8 cellular contexts compared by ENCODE assay signal in the genomic region with DNA sequence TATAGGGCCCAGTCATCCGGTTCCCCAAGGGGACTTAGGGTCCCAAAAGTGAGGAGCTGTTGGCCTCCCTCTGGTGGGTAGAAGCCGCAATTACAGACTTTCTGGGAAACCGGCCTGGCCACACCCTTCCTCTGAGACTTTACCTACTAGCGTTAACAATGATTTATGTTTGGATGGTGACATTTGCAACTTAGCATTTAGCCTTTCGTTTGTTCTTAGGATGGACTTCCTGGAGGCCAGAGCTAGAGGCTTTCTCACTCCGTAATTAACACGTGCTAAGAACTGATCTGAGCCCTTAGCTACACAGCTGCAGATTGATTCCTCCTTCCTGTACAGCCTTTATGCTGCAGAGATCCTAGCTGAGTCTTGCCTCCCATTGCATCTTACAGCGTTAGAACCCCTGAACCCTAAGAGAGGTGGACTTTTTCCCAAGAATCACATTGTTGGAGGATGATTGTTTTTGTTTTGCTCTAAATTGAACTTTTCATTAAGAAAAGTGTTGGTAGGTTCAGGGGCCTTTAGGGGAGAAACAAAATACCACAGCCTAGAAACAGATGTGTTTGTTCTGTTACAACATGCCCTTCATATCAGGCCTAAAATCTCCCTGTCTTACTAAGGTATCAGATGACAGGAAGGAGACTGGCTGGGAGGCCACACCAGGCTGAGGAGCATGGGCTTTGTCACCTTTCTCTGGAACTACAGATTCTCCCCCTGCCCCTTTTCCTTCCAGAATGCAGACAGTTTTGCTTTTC. TPM values are rescaled to one million over a fixed set of nuclear protein-coding genes. Genes with fewer than 3 reads are reported as not detected.
A peak's percentile ranks its signal among the peaks of the same experiment; 100 is the strongest.
DNase-seq lines count a peak whose midpoint lies in the region; ATAC-seq and TF ChIP-seq lines count a peak whose summit lies in the region.

No MANE protein-coding gene starts in this region.

- H3K9me3 Mint-ChIP-seq in neural crest cell = no peaks in the 10 kb centered on the region

- peak overlapping the region; percentile 53; the same call in 1 of the 2 replicates for H2AFZ ChIP-seq in OCI-LY1 (ENCODE audit: low read length)

- TF ChIP-seq POLR2A in esophagus squamous epithelium (IDR thresholded peaks at IDR 0.05) (peak in 2 of 4 donors; percentile 7 to 57), transverse colon (IDR thresholded peaks at IDR 0.05) (no peak)

- H3K9me3 ChIP-seq in OCI-LY1 (ENCODE audit: low read length) = no peaks in the 10 kb centered on the region
- no peaks in the 10 kb centered on the region for H3K9me3 ChIP-seq in esophagus squamous epithelium
- H3K9me3 ChIP-seq in transverse colon = no peaks in the 10 kb centered on the region

- peaks cover 52% of the 10 kb centered on the region for H3K27me3 Mint-ChIP-seq in neural crest cell (ENCODE audit: low read depth)

- peak; percentile 31 to 71 (median 45) for DNase-seq in NCI-H1417 (lab: John Stamatoyannopoulos, UW)
- no peak for DNase-seq in NCI-H1417 treated with DMSO at 0.1 percent for 48 hours (lab: John Stamatoyannopoulos, UW)
- DNase-seq in activated T-cell treated with anti-CD3 and anti-CD28 coated beads for 1 hour (ENCODE audit: low read depth) = peak; percentile 45
- no peak for DNase-seq in esophagus squamous epithelium (lab: John Stamatoyannopoulos, UW)
- peak; percentile 55 for DNase-seq in neural crest cell (ENCODE audit: low read depth, low spot score)
- peak; percentile 72 for DNase-seq in transverse colon

- in situ Hi-C loops in transverse colon (cut with MboI; ENCODE audit: low pct_ligation_motif_present in 1 of 4, low pct_unique_long_range_greater_than_20kb in 1 of 4, low sequenced_read_pairs in 3 of 4) = no loop called here

- peak; percentile 56 for ATAC-seq in HG03135 (IDR thresholded peaks at IDR 0.05; ENCODE audit: unreplicated experiment)

- H3K27ac Mint-ChIP-seq in neural crest cell (ENCODE audit: unreplicated experiment) = peak overlapping the region; percentile 37

- H3K4me1 ChIP-seq in OCI-LY1 (ENCODE audit: insufficient read depth, low read length, severe bottlenecking) = peaks cover 38% of the 10 kb centered on the region
- peaks cover 24 to 75% (median 24%) of the 10 kb centered on the region in 3 donors for H3K4me1 ChIP-seq in esophagus squamous epithelium
- peaks cover 7 to 33% (median 24%) of the 10 kb centered on the region in 4 donors for H3K4me1 ChIP-seq in transverse colon

- H3K36me3 ChIP-seq in OCI-LY1 (ENCODE audit: insufficient read depth, low read length) (no peaks in the 10 kb centered on the region), esophagus squamous epithelium (peaks cover 22 to 45% (median 23%) of the 10 kb centered on the region in 3 donors), transverse colon (peaks cover 0 to 24% (median 11%) of the 10 kb centered on the region in 4 donors)

- intact Hi-C loops in esophagus squamous epithelium (cut with DNase I) (no loop called here), transverse colon (cut with DNase I; ENCODE audit: low total_unique reads) (no loop called here)

- 1 to 8% methylated on average over 8 of the region's 8 CpGs for WGBS in esophagus squamous epithelium, 2 donors
- 4 to 11% methylated on average over 4 to 8 of the region's 8 CpGs for WGBS in transverse colon (ENCODE audit: low coverage in 1 of 2), 2 donors

- peaks cover 22% of the 10 kb centered on the region for H3K4me1 Mint-ChIP-seq in neural crest cell

- no peaks in the 10 kb centered on the region for H3K79me2 ChIP-seq in OCI-LY1 (ENCODE audit: insufficient read depth, low read length)

- no peaks in the 10 kb centered on the region for H3F3A ChIP-seq in OCI-LY1 (ENCODE audit: insufficient read depth, low read length)

- H3K27me3 ChIP-seq in OCI-LY1 (ENCODE audit: insufficient read depth, low read length) (no peaks in the 10 kb centered on the region), esophagus squamous epithelium (no peaks in the 10 kb centered on the region), transverse colon (no peaks in the 10 kb centered on the region)

- H3K4me3 ChIP-seq in OCI-LY1 (ENCODE audit: low read depth, low read length, poor library complexity, severe bottlenecking) = no peak overlapping the region
- H3K4me3 ChIP-seq in esophagus squamous epithelium = peak overlapping the region; percentile 62 to 84 (median 77)
- peak overlapping the region in 3 of 4 donors; percentile 54 to 74 (median 60) for H3K4me3 ChIP-seq in transverse colon

- H3K9me2 ChIP-seq in OCI-LY1 (ENCODE audit: low read depth, low read length) = no peaks in the 10 kb centered on the region

- H3K9ac ChIP-seq in OCI-LY1 (ENCODE audit: low read length) = no peak overlapping the region; the same call in 1 of the 2 replicates

- H3K4me3 Mint-ChIP-seq in neural crest cell = peak overlapping the region; percentile 89

- H3K4me2 ChIP-seq in OCI-LY1 (ENCODE audit: low read length) = peak overlapping the region; percentile 73; the same call in 1 of the 2 replicates

- peak overlapping the region; percentile 66 for H3K27ac ChIP-seq in OCI-LY1 (ENCODE audit: low read depth, low read length, poor library complexity, severe bottlenecking)
- H3K27ac ChIP-seq in esophagus squamous epithelium = peak overlapping the region; percentile 92 to 99 (median 97)
- peak overlapping the region; percentile 92 to 96 (median 94) for H3K27ac ChIP-seq in transverse colon

- TF ChIP-seq CTCF in OCI-LY1 (IDR thresholded peaks at IDR 0.05; ENCODE audit: low read length) (peak; percentile 72), esophagus squamous epithelium (IDR thresholded peaks at IDR 0.05) (peak; percentile 43 to 88 (median 82)), neural crest cell (conservative IDR thresholded peaks at IDR 0.05) (peak; percentile 82), transverse colon (IDR thresholded peaks at IDR 0.05) (peak; percentile 63 to 88 (median 76))

- no peaks in the 10 kb centered on the region for H4K20me1 ChIP-seq in OCI-LY1 (ENCODE audit: insufficient read depth, low read length)

- no peak for TF ChIP-seq EP300 in transverse colon (IDR thresholded peaks at IDR 0.05; ENCODE audit: low read depth)

- H3K36me3 Mint-ChIP-seq in neural crest cell (ENCODE audit: low read depth) = peaks cover 4% of the 10 kb centered on the region

RNA-seq across cellular contexts. Expression of gene S100A11, which starts 2.0 kb away (rescaled TPM):
- total RNA-seq in esophagus squamous epithelium (1,000 to 10,000 TPM in 3 of 4 donors, 100 to 1,000 TPM in 1; 900 to 2,319 (median 1,590) TPM), neural crest cell (41.6 and 44.7 TPM in 2 replicates), transverse colon (100 to 1,000 TPM in 1 of 4 donors, 10 to 100 TPM in 3; 35.6 to 108 (median 54.8) TPM)

RNA-seq across cellular contexts. Expression of gene S100A10, which starts 41.2 kb away (rescaled TPM):
- total RNA-seq in esophagus squamous epithelium (100 to 1,000 TPM; 301 to 611 (median 447) TPM), neural crest cell (44.8 and 65.6 TPM in 2 replicates), transverse colon (100 to 1,000 TPM in 3 of 4 donors, 10 to 100 TPM in 1; 59.1 to 289 (median 251) TPM)

RNA-seq across cellular contexts. Expression of gene TCHHL1, which starts 54.0 kb away (rescaled TPM):
- total RNA-seq in esophagus squamous epithelium (not detected), neural crest cell (not detected in 2 replicates), transverse colon (not detected)

Comparison
In these comparisons a context has a peak if more than half of its experiments do, and no peak if none do; other contexts are left out.
1. DNase-seq: peak in NCI-H1417 (3 of 3), activated T-cell treated with anti-CD3 and anti-CD28 coated beads for 1 hour (single experiment), neural crest cell (single experiment) and transverse colon (single experiment); none in NCI-H1417 treated with DMSO at 0.1 percent for 48 hours (single experiment) and esophagus squamous epithelium (single experiment).
2. RNA of gene S100A11, which starts 2.0 kb away (total RNA-seq): 900 to 2,319 TPM in esophagus squamous epithelium; 35.6 to 108 TPM in transverse colon and 41.6 to 44.7 TPM in neural crest cell; every median in the first group is over 4 times any median in the second.
3. Peak in every context shown above with its lines, with median percentiles within 50 percentile points of each other: H3K27ac ChIP-seq and CTCF ChIP-seq.